ENCODE assay signal across 8 cellular contexts in the genomic region with DNA sequence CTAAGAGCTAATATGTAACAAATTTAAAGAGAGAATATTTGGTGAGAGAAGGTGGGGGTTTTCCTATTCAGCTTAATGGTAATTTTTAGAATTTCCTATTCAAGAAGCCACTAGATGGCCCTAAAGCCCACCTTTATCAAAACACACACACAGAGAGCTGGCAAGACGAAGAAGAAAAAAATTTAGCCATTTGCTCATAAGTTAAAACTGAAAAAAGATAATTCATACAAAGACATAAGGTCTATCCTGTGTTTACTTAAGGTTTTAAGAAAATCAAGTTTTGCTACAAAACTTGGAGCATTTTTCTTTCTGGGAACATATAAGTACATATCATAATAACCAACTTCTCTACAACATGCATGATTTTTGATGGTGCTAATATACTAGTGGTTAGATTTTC. TPM values are rescaled to one million over a fixed set of nuclear protein-coding genes. Genes with fewer than 3 reads are reported as not detected.
A peak's percentile ranks its signal among the peaks of the same experiment; 100 is the strongest.
DNase-seq lines count a peak whose midpoint lies in the region; ATAC-seq and TF ChIP-seq lines count a peak whose summit lies in the region.

No MANE protein-coding gene starts in this region.

- H3K4me3 ChIP-seq in AG10803 (ENCODE audit: low read length) (no peak overlapping the region), astrocyte of the spinal cord (ENCODE audit: low read depth, low read length) (no peak overlapping the region), stomach (no peak overlapping the region)

- no peak overlapping the region for H3K27ac ChIP-seq in stomach

- no peaks in the 10 kb centered on the region for H3K27me3 ChIP-seq in stomach

- H3K36me3 ChIP-seq in stomach: no peaks in the 10 kb centered on the region

- 2 to 10% (median 3%) methylated on average over 1 of the region's 1 CpG for WGBS in stomach, 5 donors

- peak; percentile 76 for DNase-seq in AG10803 (ENCODE audit: low read depth)
- peak; percentile 14 for DNase-seq in NCI-H2196 treated with DMSO at 0.1 percent for 48 hours (lab: John Stamatoyannopoulos, UW; ENCODE audit: unreplicated experiment)
- peak; percentile 81 for DNase-seq in astrocyte of the spinal cord (ENCODE audit: low read depth, low spot score)
- peak; percentile 62 for DNase-seq in inferior parietal cortex (ENCODE audit: extremely low spot score)
- DNase-seq in stomach: no peak

- H3K9me3 ChIP-seq in stomach: no peaks in the 10 kb centered on the region

- intact Hi-C loops in stomach (cut with DNase I; ENCODE audit: low total_unique reads): loop anchor here (10.0 kb wide), 1 partner anchor 272 kb away; no protein-coding TSS in a partner anchor

- TF ChIP-seq POLR2A in stomach (IDR thresholded peaks at IDR 0.05): no peak

- peak; percentile 66 for TF ChIP-seq CTCF in AG10803 (conservative IDR thresholded peaks at IDR 0.05; ENCODE audit: low read length)
- peak; percentile 8; the same call in 1 of the 2 replicates for TF ChIP-seq CTCF in GM12874 (IDR thresholded peaks at IDR 0.05; ENCODE audit: insufficient read depth, low read depth, low read length)
- peak; percentile 45 for TF ChIP-seq CTCF in astrocyte of the spinal cord (IDR thresholded peaks at IDR 0.05; ENCODE audit: low read depth, low read length)
- TF ChIP-seq CTCF in stomach (IDR thresholded peaks at IDR 0.05): peak in 5 of 7 experiments; percentile 19 to 51 (median 40)

- no peak for ATAC-seq in HG02763 (IDR thresholded peaks at IDR 0.05; ENCODE audit: unreplicated experiment)
- ATAC-seq in HG03097 (IDR thresholded peaks at IDR 0.05; ENCODE audit: low FRiP score, unreplicated experiment): no peak

- H3K4me1 ChIP-seq in stomach: peaks cover 0 to 14% (median 7%) of the 10 kb centered on the region in 4 donors

- TF ChIP-seq EP300 in stomach (IDR thresholded peaks at IDR 0.05): no peak

- in situ Hi-C loops in astrocyte of the spinal cord (cut with HindIII; ENCODE audit: low sequenced_read_pairs): no loop called here

RNA-seq across cellular contexts. Expression of a gene that starts 46.8 kb away (rescaled TPM):
- total RNA-seq in stomach: 1 to 10 TPM in 3 of 5 donors, under 1 TPM in 1, not detected in 1; 0.73 to 7.6 (median 5.2) TPM
- 1 to 10 TPM; 1.4 to 2.4 (median 2.1) TPM for polyA plus RNA-seq in stomach

RNA-seq across cellular contexts. Expression of a gene that starts 47.1 kb away (rescaled TPM):
- total RNA-seq in stomach: 10 to 100 TPM in 1 of 5 donors, 1 to 10 TPM in 4; 2.0 to 10.5 (median 4.0) TPM
- polyA plus RNA-seq in stomach: 1 to 10 TPM; 1.6 to 4.0 (median 2.3) TPM

Comparison
In these comparisons a context has a peak if more than half of its experiments do, and no peak if none do; other contexts are left out.
1. CTCF ChIP-seq: peak in every context shown above with its lines; median percentile 66 in AG10803; 45 in astrocyte of the spinal cord; 40 in stomach; 8 in GM12874.